ENCODE assay signal across 12 cellular contexts in the genomic region with DNA sequence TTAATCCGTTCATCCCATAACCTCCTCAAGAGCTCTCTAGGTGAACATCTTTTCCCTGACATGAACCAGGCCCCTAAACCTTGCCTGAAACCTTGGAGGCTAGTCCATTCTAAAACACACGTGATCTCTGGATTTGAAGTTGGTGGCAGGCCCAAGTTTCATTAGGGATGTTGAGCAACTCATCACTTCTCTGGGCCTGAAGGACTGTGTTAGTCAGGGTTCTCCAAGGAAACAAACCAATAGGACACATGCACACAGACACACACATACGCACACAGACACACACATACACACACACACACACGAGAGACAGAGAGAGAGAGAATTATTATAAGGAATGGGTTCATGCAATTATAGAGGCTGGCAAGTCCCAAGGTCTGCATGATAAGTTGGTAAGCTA.
"Had no signal": no experiment of that assay in that cellular context is flagged by ENCODE, and none has a peak within 500 bp of the region (broad histone marks: within the 10 kb centered on the region; RNA-seq: fewer than 3 reads in every experiment).

No MANE protein-coding gene starts in this region.

- DNase-seq: activated CD4-positive, alpha-beta T cell treated with anti-CD3 and anti-CD28 coated beads, Interleukin-2, amount 10 ng/mL, durations not matched to agents 24 days and 14 days; activated CD4-positive, CD25-positive, alpha-beta regulatory T cell; activated CD8-positive, alpha-beta memory T cell treated with anti-CD3 and anti-CD28 coated beads, Interleukin-2, amount 50 U/mL, for 4 hours; activated CD8-positive, alpha-beta T cell treated with anti-CD3 and anti-CD28 coated beads, Interleukin-2, amount 10 ng/mL, durations not matched to agents 7 days and 5 days; activated naive CD8-positive, alpha-beta T cell treated with anti-CD3 and anti-CD28 coated beads, Interleukin-2, amount 10 ng/mL, durations not matched to agents 7 days and 5 days; activated T-cell treated with anti-CD3 and anti-CD28 coated beads, Interleukin-2, amount 50 U/mL, for 72 hours; cerebellar nuclear complex; dermis blood vessel endothelial cell; effector memory CD8-positive, alpha-beta T cell had no signal

- H3K4me3 ChIP-seq: left ventricle myocardium inferior, tibial artery, vagina had no signal
